Comparison of ENCODE assay signal across 11 cellular contexts in genomic region chr10:79246606-79247275, GRCh38.
DNase-seq lines count a peak whose midpoint lies in the region; ATAC-seq and TF ChIP-seq lines count a peak whose summit lies in the region.
"Had no signal": no experiment of that assay in that cellular context is flagged by ENCODE, and none has a peak within 500 bp of the region (broad histone marks: within the 10 kb centered on the region; RNA-seq: fewer than 3 reads in every experiment).

No MANE protein-coding gene starts in this region.

- peaks cover 22 to 50% of the 10 kb centered on the region in 2 donors for H3K4me1 ChIP-seq in lung (ENCODE audit: control insufficient read depth in 2 of 2, insufficient read depth in 2 of 2, low read length in 2 of 2)
- H3K4me1 ChIP-seq in thoracic aorta (ENCODE audit: control insufficient read depth in 1 of 2, low read depth in 2 of 2): peaks cover 52 to 77% of the 10 kb centered on the region in 2 donors

- H3K27me3 ChIP-seq in lung (ENCODE audit: control insufficient read depth, insufficient read depth) (no peaks in the 10 kb centered on the region), thoracic aorta (replicated peaks; ENCODE audit: insufficient read depth) (no peaks in the 10 kb centered on the region)

- H3K27ac ChIP-seq in caudate nucleus (ENCODE audit: low read depth, low read length) (peak overlapping the region; percentile 94), lung (ENCODE audit: low read depth in 1 of 2, low read length in 1 of 2) (peak overlapping the region; percentile 77 to 84), thoracic aorta (peak overlapping the region; percentile 91 to 98)
- H3K27ac ChIP-seq: 22Rv1 had no signal

- H3K36me3 ChIP-seq in lung (ENCODE audit: control insufficient read depth in 2 of 2, insufficient read depth in 2 of 2, low read length in 2 of 2): no peaks in the 10 kb centered on the region
- H3K36me3 ChIP-seq in thoracic aorta: no peaks in the 10 kb centered on the region

- H3K27ac Mint-ChIP-seq in naive thymus-derived CD8-positive, alpha-beta T cell: peak overlapping the region in 3 of 10 donors; percentile 13 to 68 (median 62)
- H3K27ac Mint-ChIP-seq: GM23338 had no signal

- DNase-seq in DMS 273 (lab: John Stamatoyannopoulos, UW; ENCODE audit: unreplicated experiment) (peak; percentile 57), DMS 273 treated with DMSO at 0.1 percent for 48 hours (lab: John Stamatoyannopoulos, UW) (no peak), caudate nucleus (lab: John Stamatoyannopoulos, UW) (peak in 29 of 61 donors; percentile 29 to 70 (median 60)), lung (ENCODE audit: low spot score) (no peak), thoracic aorta (ENCODE audit: low spot score) (no peak), NCI-H2196 (lab: John Stamatoyannopoulos, UW; ENCODE audit: unreplicated experiment) (no peak)
- no peak for DNase-seq in naive thymus-derived CD8-positive, alpha-beta T cell
- DNase-seq: NCI-H524 treated with DMSO at 0.1 percent for 48 hours had no signal

- H3K4me3 Mint-ChIP-seq in naive thymus-derived CD8-positive, alpha-beta T cell: no peak overlapping the region
- H3K4me3 Mint-ChIP-seq: GM23338 had no signal

- H3K4me1 Mint-ChIP-seq in naive thymus-derived CD8-positive, alpha-beta T cell: peaks cover 32 to 83% (median 40%) of the 10 kb centered on the region in 4 donors

- H3K27me3 Mint-ChIP-seq in naive thymus-derived CD8-positive, alpha-beta T cell: no peaks in the 10 kb centered on the region

- no peaks in the 10 kb centered on the region for H3K9me3 ChIP-seq in lung (ENCODE audit: control insufficient read depth in 2 of 2, insufficient read depth in 1 of 2, low read length in 1 of 2)
- H3K9me3 ChIP-seq in thoracic aorta: no peaks in the 10 kb centered on the region

- H3K4me3 ChIP-seq in lung: no peak overlapping the region
- peak overlapping the region; percentile 4 for H3K4me3 ChIP-seq in thoracic aorta
- H3K4me3 ChIP-seq: GM23338 had no signal

- ATAC-seq in lung (ENCODE audit: insufficient read depth, low FRiP score): peak; percentile 3
- peak; percentile 26 for ATAC-seq in thoracic aorta (ENCODE audit: insufficient number of reproducible peaks, low FRiP score, low read depth)
- ATAC-seq in GM21825 (IDR thresholded peaks at IDR 0.05; ENCODE audit: unreplicated experiment): no peak
- ATAC-seq in naive thymus-derived CD8-positive, alpha-beta T cell: no peak
- ATAC-seq: GM23338 had no signal

- WGBS in lung, 2 donors: 48 to 50% methylated on average over 14 of the region's 14 CpGs

- H3K9me3 Mint-ChIP-seq in naive thymus-derived CD8-positive, alpha-beta T cell: no peaks in the 10 kb centered on the region
- H3K9me3 Mint-ChIP-seq: GM23338 had no signal

- TF ChIP-seq CTCF in lung (IDR thresholded peaks at IDR 0.05; ENCODE audit: control extremely low read depth, extremely low read depth) (no peak), thoracic aorta (IDR thresholded peaks at IDR 0.05) (no peak)

- POLR2A ChIA-PET in naive thymus-derived CD8-positive, alpha-beta T cell (lab: Charles Lee): no interaction called here

- H3K36me3 Mint-ChIP-seq in naive thymus-derived CD8-positive, alpha-beta T cell: no peaks in the 10 kb centered on the region

Comparison
In these comparisons a context has a peak if more than half of its experiments do, and no peak if none do; other contexts are left out.
1. ATAC-seq: peak in lung (single experiment) and thoracic aorta (single experiment); none in GM21825 (single experiment) and naive thymus-derived CD8-positive, alpha-beta T cell (0 of 2).
2. Peak in every context shown above with its lines, with median percentiles within 50 percentile points of each other: H3K27ac ChIP-seq.